ENCODE assay signal across 25 cellular contexts in the genomic region with DNA sequence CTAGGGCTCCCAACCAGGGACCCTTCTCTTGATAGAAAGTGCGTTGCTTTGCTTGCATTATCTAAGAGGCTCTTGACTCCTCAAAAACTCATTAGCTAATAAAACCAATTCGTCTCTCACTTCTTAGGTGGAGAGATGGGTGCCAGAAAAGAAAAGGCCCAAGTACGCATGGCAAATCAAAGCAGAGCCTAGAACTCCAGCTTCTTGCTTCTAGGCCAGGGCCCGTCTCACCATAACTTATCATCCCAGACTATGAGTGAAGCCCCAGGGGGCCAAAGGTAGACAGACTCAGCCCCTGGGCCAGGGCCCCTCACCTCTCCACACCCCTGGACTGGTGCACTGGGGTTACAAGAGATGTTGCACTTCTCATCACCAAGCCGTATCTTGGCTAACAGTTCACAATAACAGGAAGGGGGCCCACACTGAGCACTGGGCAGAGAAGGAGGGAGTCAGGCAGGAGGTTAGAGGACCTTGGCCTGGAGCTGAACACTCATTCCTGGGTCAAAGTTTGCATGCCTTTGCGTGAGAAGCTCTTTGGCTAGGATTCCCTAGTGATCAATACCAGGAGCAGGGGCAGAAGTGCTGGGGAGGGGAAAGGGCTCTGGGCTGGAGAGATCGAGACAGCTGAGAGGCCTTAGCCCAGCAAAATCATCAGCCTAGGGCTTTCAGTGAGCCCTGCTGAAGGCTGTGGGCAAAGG. TPM values are rescaled to one million over a fixed set of nuclear protein-coding genes. Genes with fewer than 3 reads are reported as not detected.
"Had no signal": no experiment of that assay in that cellular context is flagged by ENCODE, and none has a peak within 500 bp of the region (broad histone marks: within the 10 kb centered on the region; RNA-seq: fewer than 3 reads in every experiment).

No MANE protein-coding gene starts in this region.

- DNase-seq: activated CD4-positive, alpha-beta T cell treated with anti-CD3 and anti-CD28 coated beads, Interleukin-2, amount 10 ng/mL, durations not matched to agents 7 days and 5 days; activated CD8-positive, alpha-beta T cell treated with anti-CD3 and anti-CD28 coated beads, Interleukin-2, amount 10 ng/mL, durations not matched to agents 7 days and 5 days; activated naive CD8-positive, alpha-beta T cell treated with anti-CD3 and anti-CD28 coated beads for 36 hours; central memory CD4-positive, alpha-beta T cell; effector memory CD4-positive, alpha-beta T cell; foreskin melanocyte; kidney glomerular epithelial cell; left ventricle myocardium inferior; mammary epithelial cell; midbrain; nephron progenitor cell; occipital lobe; posterior cingulate gyrus; spleen; stimulated activated CD4-positive, alpha-beta T cell treated with anti-CD3 and anti-CD28 coated beads, Interleukin-4, amount 100 ng/mL, for 4 hours; substantia nigra; thyroid gland had no signal

- H3K4me3 Mint-ChIP-seq: activated CD4-positive, alpha-beta T cell treated with anti-CD3 and anti-CD28 coated beads, Interleukin-2, amount 10 ng/mL, durations not matched to agents 7 days and 5 days; activated CD8-positive, alpha-beta T cell treated with anti-CD3 and anti-CD28 coated beads, Interleukin-2, amount 10 ng/mL, durations not matched to agents 7 days and 5 days; activated naive CD8-positive, alpha-beta T cell treated with anti-CD3 and anti-CD28 coated beads for 36 hours; activated T-helper 1 cell treated with anti-CD3 and anti-CD28 coated beads, Interleukin-12 subunit alpha, Interleukin-12 subunit beta, Interleukin-2, Interleukin-4 antibody, amounts not matched to agents 30 ng/mL and 10 ng/mL and 1 ng/mL, durations not matched to agents 14 hours and 24 hours and 36 hours; nephron progenitor cell; stimulated activated naive CD8-positive, alpha-beta T cell treated with anti-CD3 and anti-CD28 coated beads, Interleukin-15, Interleukin-2, amounts not matched to agents 100 ng/mL and 50 ng/mL, for 24 hours had no signal

- H3K4me3 ChIP-seq: left ventricle myocardium inferior, spleen, thyroid gland had no signal

- H3K36me3 ChIP-seq: left ventricle myocardium inferior, spleen, thyroid gland had no signal

- H3K27me3 ChIP-seq: thyroid gland had no signal

- H3K27ac Mint-ChIP-seq: activated CD8-positive, alpha-beta T cell treated with anti-CD3 and anti-CD28 coated beads, Interleukin-2, amount 10 ng/mL, durations not matched to agents 7 days and 5 days; activated naive CD8-positive, alpha-beta T cell treated with anti-CD3 and anti-CD28 coated beads for 36 hours; activated T-helper 1 cell treated with anti-CD3 and anti-CD28 coated beads, Interleukin-12 subunit alpha, Interleukin-12 subunit beta, Interleukin-2, Interleukin-4 antibody, amounts not matched to agents 30 ng/mL and 10 ng/mL and 1 ng/mL, durations not matched to agents 14 hours and 24 hours and 36 hours; nephron progenitor cell; stimulated activated naive CD8-positive, alpha-beta T cell treated with anti-CD3 and anti-CD28 coated beads, Interleukin-15, Interleukin-2, amounts not matched to agents 100 ng/mL and 50 ng/mL, for 24 hours had no signal

- H3K9me3 ChIP-seq: left ventricle myocardium inferior, spleen, thyroid gland had no signal

- H3K27ac ChIP-seq: left ventricle myocardium inferior, spleen, thyroid gland had no signal

- H3K9me3 Mint-ChIP-seq: activated CD4-positive, alpha-beta T cell treated with anti-CD3 and anti-CD28 coated beads, Interleukin-2, amount 10 ng/mL, durations not matched to agents 7 days and 5 days; activated naive CD8-positive, alpha-beta T cell treated with anti-CD3 and anti-CD28 coated beads for 36 hours; activated T-helper 1 cell treated with anti-CD3 and anti-CD28 coated beads, Interleukin-12 subunit alpha, Interleukin-12 subunit beta, Interleukin-2, Interleukin-4 antibody, amounts not matched to agents 30 ng/mL and 10 ng/mL and 1 ng/mL, durations not matched to agents 14 hours and 24 hours and 36 hours; stimulated activated naive CD8-positive, alpha-beta T cell treated with anti-CD3 and anti-CD28 coated beads, Interleukin-15, Interleukin-2, amounts not matched to agents 100 ng/mL and 50 ng/mL, for 24 hours had no signal

- ATAC-seq: activated CD4-positive, CD25-positive, alpha-beta regulatory T cell treated with anti-CD3 and anti-CD28 coated beads, Interleukin-2, amount 50 U/mL, for 24 hours; activated CD8-positive, alpha-beta T cell treated with anti-CD3 and anti-CD28 coated beads, Interleukin-2, amount 10 ng/mL, durations not matched to agents 7 days and 5 days; esophagus mucosa had no signal

RNA-seq across cellular contexts. Expression of gene CYP1A1, which starts 5.4 kb away (rescaled TPM):
- total RNA-seq: esophagus mucosa, renal cortical epithelial cell, ureter had no signal

RNA-seq across cellular contexts. Expression of gene CYP1A2, which starts 17.9 kb away (rescaled TPM):
- total RNA-seq: activated CD4-positive, alpha-beta T cell treated with anti-CD3 and anti-CD28 coated beads, Interleukin-2, amount 10 ng/mL, durations not matched to agents 7 days and 5 days; activated CD8-positive, alpha-beta T cell treated with anti-CD3 and anti-CD28 coated beads, Interleukin-2, amount 10 ng/mL, durations not matched to agents 7 days and 5 days; activated naive CD8-positive, alpha-beta T cell treated with anti-CD3 and anti-CD28 coated beads for 36 hours; activated T-helper 1 cell treated with anti-CD3 and anti-CD28 coated beads, Interleukin-12 subunit alpha, Interleukin-12 subunit beta, Interleukin-2, Interleukin-4 antibody, amounts not matched to agents 30 ng/mL and 10 ng/mL and 1 ng/mL, durations not matched to agents 14 hours and 24 hours and 36 hours; astrocyte; esophagus mucosa; left ventricle myocardium inferior; mammary epithelial cell; occipital lobe; renal cortical epithelial cell; spleen; T-helper 2 cell treated with Interferon-gamma antibody and Interleukin-4, amounts not matched to agents 100 ng/mL and 5 ng/mL, for 36 hours; ureter had no signal
